ENCODE assay signal across 1 cellular context in genomic region chr7:42090806-42091205, GRCh38.
TF ChIP-seq lines count a peak whose summit lies in the region.

No MANE protein-coding gene starts in this region.

TF ChIP-seq in H1, 55 proteins besides CTCF, POLR2A, EP300 and RAD21 (continued from another document):
- no peak for TF ChIP-seq JUN (IDR thresholded peaks at IDR 0.05; ENCODE audit: low read depth, low read length)
- TF ChIP-seq YY1 (IDR thresholded peaks at IDR 0.05; ENCODE audit: low read depth, low read length): peak; percentile 64; the same call in 1 of the 2 replicates
- TF ChIP-seq KDM5A (IDR thresholded peaks at IDR 0.05; ENCODE audit: low read length): no peak
- no peak for TF ChIP-seq SIN3A (conservative IDR thresholded peaks at IDR 0.05 in 1 of 2, IDR thresholded peaks at IDR 0.05 in 1 of 2; ENCODE audit: low read depth in 1 of 2, low read length in 2 of 2)
- TF ChIP-seq RNF2 (IDR thresholded peaks at IDR 0.05; ENCODE audit: borderline replicate concordance, low read depth, low read length, missing control alignments, poor library complexity, severe bottlenecking): no peak
- no peak for TF ChIP-seq SAP30 (IDR thresholded peaks at IDR 0.05; ENCODE audit: insufficient read depth, insufficient replicate concordance, low read length)
- no peak for TF ChIP-seq NANOG (IDR thresholded peaks at IDR 0.05; ENCODE audit: insufficient read depth, low read depth, low read length, poor library complexity, severe bottlenecking)
- no peak for TF ChIP-seq GABPA (IDR thresholded peaks at IDR 0.05; ENCODE audit: borderline replicate concordance, insufficient read depth, low read length)
- peak; percentile 58 for TF ChIP-seq POLR2AphosphoS5 (IDR thresholded peaks at IDR 0.05; ENCODE audit: low read depth, low read length)
- no peak for TF ChIP-seq MAX (IDR thresholded peaks at IDR 0.05)
- peak; percentile 96 for TF ChIP-seq TCF12 (IDR thresholded peaks at IDR 0.05; ENCODE audit: low read depth, low read length)
